In the genomic region with DNA sequence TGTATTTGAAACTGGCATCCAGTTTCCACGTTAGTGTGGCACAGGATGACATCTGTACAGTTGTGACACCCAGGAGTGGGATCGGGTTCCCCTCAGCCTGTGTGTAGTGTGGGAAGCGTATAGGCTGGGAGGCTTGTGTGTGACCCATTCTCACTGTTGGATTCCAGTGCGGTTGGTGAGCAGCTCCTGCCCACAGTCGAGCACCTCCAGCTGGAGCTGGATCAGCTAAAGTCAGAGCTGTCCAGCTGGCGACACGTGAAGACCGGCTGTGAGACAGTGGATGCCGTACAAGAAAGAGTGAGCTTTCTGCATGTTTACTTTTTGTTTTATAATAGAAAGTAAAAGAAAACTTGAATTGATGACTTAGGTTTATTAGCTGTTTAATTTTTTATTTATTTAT, we compare ENCODE assay signal across 25 cellular contexts.
"Had no signal": no experiment of that assay in that cellular context is flagged by ENCODE, and none has a peak within 500 bp of the region (broad histone marks: within the 10 kb centered on the region; RNA-seq: fewer than 3 reads in every experiment).

No MANE protein-coding gene starts in this region.

- H3K27me3 ChIP-seq: breast epithelium, foreskin keratinocyte, hepatocyte, spleen, upper lobe of left lung had no signal

- H3K4me1 ChIP-seq: breast epithelium, foreskin keratinocyte, spleen, upper lobe of left lung had no signal

- H3K4me3 ChIP-seq: breast epithelium, hepatocyte, mucosa of descending colon, spleen, upper lobe of left lung had no signal

- H3K27ac ChIP-seq: breast epithelium, epithelial cell of prostate, foreskin keratinocyte, hepatocyte, spleen, upper lobe of left lung had no signal

- H3K4me2 ChIP-seq: hepatocyte had no signal

- DNase-seq: activated B cell treated with CpG ODN at 0.5 μM for 24 hours; activated CD4-positive, alpha-beta T cell treated with anti-CD3 and anti-CD28 coated beads for 4 hours; activated CD4-positive, alpha-beta T cell treated with anti-CD3 and anti-CD28 coated beads, Interleukin-2, amount 50 U/mL, for 48 hours; activated CD8-positive, alpha-beta memory T cell treated with anti-CD3 and anti-CD28 coated beads, Interleukin-2, amount 50 U/mL, for 48 hours; activated effector memory CD4-positive, alpha-beta T cell treated with Interleukin-2 at 50 U/mL for 16 hours; activated naive CD4-positive, alpha-beta T cell treated with anti-CD3 and anti-CD28 coated beads for 36 hours; activated naive CD8-positive, alpha-beta T cell treated with anti-CD3 and anti-CD28 coated beads, Interleukin-2, amount 10 ng/mL, durations not matched to agents 7 days and 5 days; activated T-cell treated with anti-CD3 and anti-CD28 coated beads, Interleukin-2, amount 50 U/mL, for 72 hours; amniotic stem cell; cerebellar nuclear complex; cortex of kidney; foreskin keratinocyte; glutamatergic neuron; mesenchymal stem cell; mucosa of descending colon; nephron progenitor cell; occipital lobe; spleen; stimulated activated CD4-positive, alpha-beta T cell treated with anti-CD3 and anti-CD28 coated beads, Interleukin-4, amount 100 ng/mL, for 24 hours; stimulated activated naive CD4-positive, alpha-beta T cell treated with Interleukin-2 at 50 U/mL for 16 hours; T1000; upper lobe of left lung had no signal

- H3K9me3 ChIP-seq: breast epithelium, mucosa of descending colon, spleen, upper lobe of left lung had no signal

- H3K79me2 ChIP-seq: hepatocyte had no signal

- H2AFZ ChIP-seq: hepatocyte had no signal
